ENCODE assay signal across 12 cellular contexts in genomic region chr7:142939226-142939910, GRCh38. TPM values are rescaled to one million over a fixed set of nuclear protein-coding genes. Genes with fewer than 3 reads are reported as not detected.
DNase-seq lines count a peak whose midpoint lies in the region; TF ChIP-seq lines count a peak whose summit lies in the region.
"Had no signal": no experiment of that assay in that cellular context is flagged by ENCODE, and none has a peak within 500 bp of the region (broad histone marks: within the 10 kb centered on the region; RNA-seq: fewer than 3 reads in every experiment).

Gene LLCFC1, plus strand, starts transcription at chr7:142939484. Its CDS starts 138 bp downstream, at chr7:142939622.

- H3K36me3 ChIP-seq in spleen: no peaks in the 10 kb centered on the region
- H3K36me3 ChIP-seq in esophagus muscularis mucosa: no peaks in the 10 kb centered on the region
- H3K36me3 ChIP-seq: ascending aorta had no signal

- 76 to 91% (median 83%) methylated on average over 10 of the region's 10 CpGs for WGBS in spleen, 5 donors
- 62% methylated on average over 10 of the region's 10 CpGs for WGBS in esophagus muscularis mucosa

- TF ChIP-seq EP300 in esophagus muscularis mucosa (IDR thresholded peaks at IDR 0.05): no peak

- TF ChIP-seq POLR2A in NB4 (IDR thresholded peaks at IDR 0.05; ENCODE audit: extremely low read depth, insufficient read length): no peak
- TF ChIP-seq POLR2A in spleen (IDR thresholded peaks at IDR 0.05): no peak
- TF ChIP-seq POLR2A in esophagus muscularis mucosa (IDR thresholded peaks at IDR 0.05; ENCODE audit: low read depth): no peak

- H3K4me1 ChIP-seq in spleen (peaks cover 0 to 13% (median 0%) of the 10 kb centered on the region in 6 donors), esophagus muscularis mucosa (no peaks in the 10 kb centered on the region)
- H3K4me1 ChIP-seq: ascending aorta had no signal

- H3K27me3 ChIP-seq in spleen (replicated peaks in 1 of 7) (peaks cover 0 to 10% (median 0%) of the 10 kb centered on the region in 7 donors), esophagus muscularis mucosa (no peaks in the 10 kb centered on the region)
- H3K27me3 ChIP-seq: ascending aorta had no signal

- intact Hi-C loops in spleen (cut with DNase I; ENCODE audit: low total_unique reads) (no loop called here), esophagus muscularis mucosa (cut with DNase I) (no loop called here)

- TF ChIP-seq CTCF in 22Rv1 (IDR thresholded peaks at IDR 0.05) (peak; percentile 64), GM12873 (IDR thresholded peaks at IDR 0.05; ENCODE audit: insufficient read depth, low read depth, low read length, missing control alignments) (peak; percentile 51), NB4 (IDR thresholded peaks at IDR 0.05; ENCODE audit: low read depth, low read length) (peak; percentile 51), spleen (IDR thresholded peaks at IDR 0.05 in 8 of 11, conservative IDR thresholded peaks at IDR 0.05 in 3 of 11) (peak in 1 of 11 experiments; percentile 21), esophagus muscularis mucosa (IDR thresholded peaks at IDR 0.05) (no peak)

- H3K27ac ChIP-seq in 22Rv1 (no peak within 1 kb of the TSS), spleen (peak within 1 kb of the TSS in 1 of 8 donors; percentile 38), esophagus muscularis mucosa (replicated peaks in 1 of 4) (no peak within 1 kb of the TSS)
- H3K27ac ChIP-seq: ascending aorta had no signal

- no peaks in the 10 kb centered on the region for H3K9me3 ChIP-seq in spleen
- no peaks in the 10 kb centered on the region for H3K9me3 ChIP-seq in esophagus muscularis mucosa
- H3K9me3 ChIP-seq: ascending aorta had no signal

- DNase-seq in NB4 (ENCODE audit: low read depth): peak; percentile 28
- peak; percentile 57 for DNase-seq in germinal center (ENCODE audit: low spot score)
- DNase-seq in spleen: no peak
- no peak for DNase-seq in esophagus muscularis mucosa (ENCODE audit: extremely low spot score)
- DNase-seq in glomerular visceral epithelial cell (ENCODE audit: extremely low spot score): no peak
- DNase-seq in epidermal melanocyte (ENCODE audit: insufficient read length, low spot score): no peak
- DNase-seq: glutamatergic neuron, NCI-H226 had no signal

- no peak within 1 kb of the TSS for H3K4me3 ChIP-seq in NB4 (ENCODE audit: low read depth, low read length)
- H3K4me3 ChIP-seq in spleen: no peak within 1 kb of the TSS
- H3K4me3 ChIP-seq in esophagus muscularis mucosa: no peak within 1 kb of the TSS
- H3K4me3 ChIP-seq: ascending aorta had no signal

RNA-seq across cellular contexts. Expression of gene LLCFC1, which starts in this region (rescaled TPM):
- total RNA-seq in spleen (not detected), esophagus muscularis mucosa (not detected)
- under 1 TPM in 1 of 3 donors, not detected in 2; 0.18 TPM for polyA plus RNA-seq in spleen
- total RNA-seq: ascending aorta had no signal
- polyA plus RNA-seq: neural cell had no signal

Comparison
In these comparisons a context has a peak if more than half of its experiments do, and no peak if none do; other contexts are left out.
1. CTCF ChIP-seq: peak in 22Rv1 (single experiment), GM12873 (single experiment) and NB4 (single experiment); none in esophagus muscularis mucosa (0 of 3).
2. DNase-seq: peak in NB4 (single experiment) and germinal center (single experiment); none in spleen (single experiment), esophagus muscularis mucosa (single experiment), glomerular visceral epithelial cell (single experiment) and epidermal melanocyte (single experiment).